ENCODE assay signal across 8 cellular contexts in the genomic region with DNA sequence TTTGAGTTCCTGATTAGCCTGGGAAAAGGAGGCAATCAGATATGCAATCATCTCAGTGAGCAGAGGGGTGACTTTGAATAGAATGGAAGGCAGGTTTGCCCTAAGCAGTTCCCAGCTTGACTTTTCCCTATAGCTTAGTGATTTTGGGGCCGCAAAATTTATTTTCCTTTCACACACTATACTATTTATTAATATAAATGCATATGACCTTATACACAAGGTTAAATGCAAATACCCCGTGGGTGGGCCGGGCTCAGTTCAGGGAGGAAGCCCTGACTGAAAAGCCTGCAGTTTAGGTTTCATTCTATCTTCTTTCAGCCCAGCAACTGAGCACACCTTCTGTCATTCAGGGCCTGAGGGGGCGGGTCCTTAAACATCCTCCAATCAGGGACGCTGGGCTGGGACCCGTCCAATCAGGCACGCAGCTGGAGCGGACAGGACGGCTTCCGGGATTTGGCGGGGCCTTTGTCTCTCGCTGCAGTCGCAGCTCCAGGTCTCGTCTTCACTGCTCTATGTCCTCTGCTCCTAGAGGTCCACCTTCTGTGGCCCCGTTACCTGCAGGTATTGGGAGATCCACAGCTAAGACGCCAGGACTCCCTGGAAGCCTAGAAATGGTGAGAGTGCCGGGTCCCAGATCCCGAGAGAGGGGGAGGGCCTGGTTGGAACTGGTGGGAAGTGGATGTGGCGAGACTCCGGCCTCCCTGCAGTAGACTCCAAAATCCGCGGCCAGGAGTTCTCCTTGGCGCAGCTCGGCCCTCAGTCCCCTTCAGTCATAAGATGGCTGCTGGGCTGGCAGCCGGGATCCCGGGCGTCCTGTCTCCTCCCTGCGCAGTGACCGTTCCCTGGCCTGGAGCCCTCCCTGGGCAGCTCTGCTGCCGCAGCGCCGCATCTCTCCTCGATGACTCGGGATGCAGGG. TPM values are rescaled to one million over a fixed set of nuclear protein-coding genes. Genes with fewer than 3 reads are reported as not detected.
DNase-seq lines count a peak whose midpoint lies in the region; ATAC-seq, FAIRE-seq and TF ChIP-seq lines count a peak whose summit lies in the region.

A gene (plus strand): TSS at position 468 of the 916 bp plus-strand sequence. CDS start 45 bp downstream, at position 513.

- peaks cover 3% of the 10 kb centered on the region; the same call in 1 of the 2 replicates for H3K9me3 Mint-ChIP-seq in WTC11

- peaks cover 39% of the 10 kb centered on the region for H3K4me1 Mint-ChIP-seq in WTC11

- H3K27ac Mint-ChIP-seq in WTC11 = peak within 1 kb of the TSS; percentile 98

- FAIRE-seq in islet of Langerhans (lab: Jason Lieb, UNC) = peak; percentile 30

- peak within 1 kb of the TSS; percentile 96 for H3K4me3 Mint-ChIP-seq in WTC11

- DNase-seq in AG08395 (ENCODE audit: low spot score) = peak; percentile 89
- peak; percentile 84 for DNase-seq in NCI-H2227 treated with DMSO at 0.1 percent for 48 hours (lab: John Stamatoyannopoulos, UW)
- peak; percentile 88 for DNase-seq in WTC11 (ENCODE audit: low spot score)
- DNase-seq in central memory CD4-positive, alpha-beta T cell = peak; percentile 87
- DNase-seq in stimulated activated CD4-positive, alpha-beta T cell treated with anti-CD3 and anti-CD28 coated beads, Interleukin-12 subunit alpha, Interleukin-12 subunit beta, amount 100 ng/mL, for 4 hours = peak; percentile 84

- ATAC-seq in HG03175 (IDR thresholded peaks at IDR 0.05; ENCODE audit: unreplicated experiment) (peak; percentile 99), WTC11 (peak; percentile 96)

- CTCF ChIA-PET in WTC11 (lab: Charles Lee) = interaction anchor here (3.0 kb wide), 1 partner anchor 15 kb away, joined by 17 read pairs; no protein-coding TSS in a partner anchor

- peaks cover 10% of the 10 kb centered on the region for H3K36me3 Mint-ChIP-seq in WTC11

- POLR2A ChIA-PET in WTC11 (lab: Charles Lee) = interaction anchor here (0.6 to 1.1 kb wide), 5 partner anchors 15 to 598 kb away, joined by 3 to 5 read pairs (median 3); a partner anchor contains a TSS

- peak; percentile 71 for TF ChIP-seq POLR2A in GM18951 (IDR thresholded peaks at IDR 0.05; ENCODE audit: extremely low read depth, insufficient read depth, insufficient read length)

- in situ Hi-C loops in GM18951 (cut with MboI; ENCODE audit: low sequenced_read_pairs, unreplicated experiment) = no loop called here

- H3K27me3 Mint-ChIP-seq in WTC11 (ENCODE audit: low read depth) = no peaks in the 10 kb centered on the region

- no peak for TF ChIP-seq CTCF in WTC11 (IDR thresholded peaks at IDR 0.05)

TF ChIP-seq in WTC11, 78 proteins besides CTCF, POLR2A, EP300 and RAD21:
- TF ChIP-seq ZNF671 (CRISPR knock-in tag; IDR thresholded peaks at IDR 0.05) (no peak), GABPB1 (CRISPR knock-in tag; IDR thresholded peaks at IDR 0.05) (0 out of 2 replicates have a peak, but pooled peaks have one; percentile 19), ZNF232 (CRISPR knock-in tag; IDR thresholded peaks at IDR 0.05) (0 out of 2 replicates have a peak, but pooled peaks have one; percentile 65), KAT7 (CRISPR knock-in tag; IDR thresholded peaks at IDR 0.05; ENCODE audit: borderline replicate concordance) (0 out of 2 replicates have a peak, but pooled peaks have one; percentile 34), SMAD3 (CRISPR knock-in tag; IDR thresholded peaks at IDR 0.05; ENCODE audit: borderline replicate concordance) (0 out of 2 replicates have a peak, but pooled peaks have one; percentile 55), ETV6 (CRISPR knock-in tag; IDR thresholded peaks at IDR 0.05) (0 out of 2 replicates have a peak, but pooled peaks have one; percentile 31), NFYB (CRISPR knock-in tag; conservative IDR thresholded peaks at IDR 0.05; ENCODE audit: low read depth) (peak; percentile 87)
- TF ChIP-seq, protein P1, sequence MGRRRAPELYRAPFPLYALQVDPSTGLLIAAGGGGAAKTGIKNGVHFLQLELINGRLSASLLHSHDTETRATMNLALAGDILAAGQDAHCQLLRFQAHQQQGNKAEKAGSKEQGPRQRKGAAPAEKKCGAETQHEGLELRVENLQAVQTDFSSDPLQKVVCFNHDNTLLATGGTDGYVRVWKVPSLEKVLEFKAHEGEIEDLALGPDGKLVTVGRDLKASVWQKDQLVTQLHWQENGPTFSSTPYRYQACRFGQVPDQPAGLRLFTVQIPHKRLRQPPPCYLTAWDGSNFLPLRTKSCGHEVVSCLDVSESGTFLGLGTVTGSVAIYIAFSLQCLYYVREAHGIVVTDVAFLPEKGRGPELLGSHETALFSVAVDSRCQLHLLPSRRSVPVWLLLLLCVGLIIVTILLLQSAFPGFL (CRISPR knock-in tag; IDR thresholded peaks at IDR 0.05; ENCODE audit: borderline replicate concordance) = no peak
- TF ChIP-seq, protein P2, sequence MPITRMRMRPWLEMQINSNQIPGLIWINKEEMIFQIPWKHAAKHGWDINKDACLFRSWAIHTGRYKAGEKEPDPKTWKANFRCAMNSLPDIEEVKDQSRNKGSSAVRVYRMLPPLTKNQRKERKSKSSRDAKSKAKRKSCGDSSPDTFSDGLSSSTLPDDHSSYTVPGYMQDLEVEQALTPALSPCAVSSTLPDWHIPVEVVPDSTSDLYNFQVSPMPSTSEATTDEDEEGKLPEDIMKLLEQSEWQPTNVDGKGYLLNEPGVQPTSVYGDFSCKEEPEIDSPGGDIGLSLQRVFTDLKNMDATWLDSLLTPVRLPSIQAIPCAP (CRISPR knock-in tag; IDR thresholded peaks at IDR 0.05) = no peak

RNA-seq across cellular contexts. Expression of the gene that starts here (rescaled TPM):
- total RNA-seq in WTC11 (2021) = 11.3 to 12.8 TPM (median 12.1 TPM) in 3 replicates

Comparison
In these comparisons a context has a peak if more than half of its experiments do, and no peak if none do; other contexts are left out.
1. Peak in every context shown above with its lines: DNase-seq and ATAC-seq.